8 cellular contexts compared by ENCODE assay signal in the genomic region with DNA sequence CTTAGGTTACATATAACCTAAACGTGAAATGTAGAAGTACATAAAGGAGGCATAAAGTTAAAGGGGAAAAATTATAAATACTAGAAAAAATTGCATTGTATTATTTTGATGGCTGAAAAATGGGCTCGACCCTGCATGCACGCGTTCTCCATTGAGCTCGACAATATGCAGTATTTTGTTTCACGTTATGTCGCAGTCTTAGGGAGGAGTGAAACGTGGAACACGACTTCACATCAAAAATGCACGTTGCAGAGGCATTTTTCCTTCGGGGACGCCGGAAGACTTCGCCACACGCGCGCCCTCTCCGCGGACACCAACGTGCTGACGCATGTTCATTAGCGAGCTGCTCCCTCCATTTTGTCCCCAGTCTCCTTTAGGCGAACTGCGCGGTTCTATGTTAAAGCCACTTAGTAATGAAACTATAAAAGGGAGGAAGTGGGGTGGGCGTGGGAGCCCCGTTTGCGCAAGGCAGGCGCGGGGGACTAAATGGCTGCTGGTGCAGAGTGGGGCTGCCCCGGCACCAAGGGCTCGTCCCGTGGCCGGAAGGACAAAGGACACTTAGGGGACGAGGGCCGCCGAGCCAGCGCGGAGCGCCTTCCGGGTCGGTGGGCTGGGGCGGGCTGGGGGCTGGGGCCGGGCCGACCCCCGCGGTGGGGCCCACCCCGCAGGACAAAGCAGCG. TPM values are rescaled to one million over a fixed set of nuclear protein-coding genes. Genes with fewer than 3 reads are reported as not detected.
A peak's percentile ranks its signal among the peaks of the same experiment; 100 is the strongest.
DNase-seq lines count a peak whose midpoint lies in the region; ATAC-seq and TF ChIP-seq lines count a peak whose summit lies in the region.

No MANE protein-coding gene starts in this region.

- peak overlapping the region; percentile 92 for H3K4me3 Mint-ChIP-seq in activated naive CD8-positive, alpha-beta T cell treated with anti-CD3 and anti-CD28 coated beads, Interleukin-2, amount 50 U/mL, for 24 hours

- intact Hi-C loops in left cardiac atrium (cut with DNase I) (loop anchor here in 1 of 2 donors (1.0 to 2.0 kb wide), 2 partner anchors 28 to 136 kb away; no protein-coding TSS in a partner anchor), sciatic nerve (cut with DNase I) (no loop called here)

- H3K9me3 Mint-ChIP-seq in activated naive CD8-positive, alpha-beta T cell treated with anti-CD3 and anti-CD28 coated beads, Interleukin-2, amount 50 U/mL, for 24 hours = no peaks in the 10 kb centered on the region

- no peaks in the 10 kb centered on the region for H3K27me3 Mint-ChIP-seq in activated naive CD8-positive, alpha-beta T cell treated with anti-CD3 and anti-CD28 coated beads, Interleukin-2, amount 50 U/mL, for 24 hours

- DNase-seq in GM12864 (ENCODE audit: low read depth) (peak; percentile 94), HFF-Myc (ENCODE audit: extremely low read depth, low read depth) (peak; percentile 84), NCI-H1048 (lab: John Stamatoyannopoulos, UW) (peak; percentile 98), SKM-1 (lab: John Stamatoyannopoulos, UW; ENCODE audit: unreplicated experiment) (peak; percentile 99), left cardiac atrium (peak; percentile 90), putamen (ENCODE audit: low spot score) (peak; percentile 90), sciatic nerve (ENCODE audit: low spot score) (no peak)
- peak; percentile 91 for DNase-seq in activated naive CD8-positive, alpha-beta T cell treated with anti-CD3 and anti-CD28 coated beads, Interleukin-2, amount 50 U/mL, for 24 hours

- peak overlapping the region; percentile 99 for H3K27ac Mint-ChIP-seq in activated naive CD8-positive, alpha-beta T cell treated with anti-CD3 and anti-CD28 coated beads, Interleukin-2, amount 50 U/mL, for 24 hours

- peak overlapping the region; percentile 72 for H3K4me3 ChIP-seq in GM12864 (ENCODE audit: low read depth, low read length)
- peak overlapping the region; percentile 78 for H3K4me3 ChIP-seq in HFF-Myc (replicated peaks; ENCODE audit: low read depth, low read length)

- TF ChIP-seq CTCF in GM12864 (IDR thresholded peaks at IDR 0.05; ENCODE audit: low read depth, low read length, missing control alignments) = no peak
- TF ChIP-seq CTCF in HFF-Myc (IDR thresholded peaks at IDR 0.05; ENCODE audit: low read depth, low read length, missing control alignments) = no peak

- peak; percentile 81 for ATAC-seq in activated naive CD8-positive, alpha-beta T cell treated with anti-CD3 and anti-CD28 coated beads, Interleukin-2, amount 50 U/mL, for 24 hours
- ATAC-seq in left cardiac atrium = no peak
- no peak for ATAC-seq in sciatic nerve

- H3K36me3 Mint-ChIP-seq in activated naive CD8-positive, alpha-beta T cell treated with anti-CD3 and anti-CD28 coated beads, Interleukin-2, amount 50 U/mL, for 24 hours (ENCODE audit: low read depth) = peaks cover 35% of the 10 kb centered on the region

- peaks cover 49% of the 10 kb centered on the region for H3K4me1 Mint-ChIP-seq in activated naive CD8-positive, alpha-beta T cell treated with anti-CD3 and anti-CD28 coated beads, Interleukin-2, amount 50 U/mL, for 24 hours

RNA-seq across cellular contexts. Expression of gene COX20, which starts 0.7 kb away (rescaled TPM):
- total RNA-seq in left cardiac atrium = 10 to 100 TPM; 61.2 to 73.1 TPM
- 23.7 TPM for total RNA-seq in sciatic nerve

RNA-seq across cellular contexts. Expression of gene HNRNPU, which starts 29.6 kb away (rescaled TPM):
- total RNA-seq in left cardiac atrium (100 to 1,000 TPM; 167 to 204 TPM), sciatic nerve (318 TPM)
